Comparison of ENCODE assay signal across 32 cellular contexts in the genomic region with DNA sequence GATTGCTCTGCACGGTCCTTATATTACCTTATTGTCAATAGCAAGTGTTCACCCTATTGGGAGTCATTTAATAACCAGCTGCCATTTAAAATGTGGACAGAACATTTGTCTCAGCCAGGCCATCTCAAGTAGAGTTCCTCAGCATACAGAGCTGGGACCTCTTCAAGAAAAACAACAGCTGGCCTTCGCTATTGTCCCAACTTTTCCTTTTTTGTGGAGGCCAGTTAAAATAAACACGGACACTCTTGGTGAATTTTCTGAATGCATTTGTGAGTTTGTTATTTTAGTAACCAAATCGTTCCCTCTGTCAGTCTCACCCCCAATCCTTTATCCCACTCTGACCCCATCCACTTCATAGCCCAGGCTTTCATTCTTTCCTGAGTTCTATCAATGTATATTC.
"Had no signal": no experiment of that assay in that cellular context is flagged by ENCODE, and none has a peak within 500 bp of the region (broad histone marks: within the 10 kb centered on the region; RNA-seq: fewer than 3 reads in every experiment).

No MANE protein-coding gene starts in this region.

- DNase-seq: activated B cell treated with CpG ODN at 0.5 μM for 24 hours; activated CD4-positive, alpha-beta T cell treated with anti-CD3 and anti-CD28 coated beads for 48 hours; activated CD4-positive, alpha-beta T cell treated with anti-CD3 and anti-CD28 coated beads, Interleukin-2, amount 50 U/mL, for 1 hour; activated CD4-positive, alpha-beta T cell treated with anti-CD3 and anti-CD28 coated beads, Interleukin-2, amount 50 U/mL, for 48 hours; activated CD8-positive, alpha-beta memory T cell treated with anti-CD3 and anti-CD28 coated beads for 24 hours; activated CD8-positive, alpha-beta T cell treated with anti-CD3 and anti-CD28 coated beads for 36 hours; activated effector memory CD4-positive, alpha-beta T cell treated with Interleukin-2 at 50 U/mL for 16 hours; activated gamma-delta T cell treated with Interleukin-2 at 50 U/mL for 16 hours; activated naive CD4-positive, alpha-beta T cell treated with anti-CD3 and anti-CD28 coated beads, Interleukin-2, amount 50 U/mL, for 16 hours; activated naive CD4-positive, alpha-beta T cell treated with Interleukin-2 at 50 U/mL for 16 hours; activated T-cell treated with anti-CD3 and anti-CD28 coated beads, Interleukin-2, amount 50 U/mL, for 4 hours; amniotic stem cell; anterior cingulate cortex; brain microvascular endothelial cell; dorsolateral prefrontal cortex; effector memory CD4-positive, alpha-beta T cell; endodermal cell; erythroblast; foreskin keratinocyte; gastrocnemius medialis; T-helper 1 cell; T-helper 17 cell; T1000; WERI-Rb-1 had no signal

- H3K4me3 Mint-ChIP-seq: activated B cell treated with CpG ODN at 0.5 μM for 24 hours; activated CD8-positive, alpha-beta T cell treated with anti-CD3 and anti-CD28 coated beads for 36 hours; activated naive CD8-positive, alpha-beta T cell; activated T-cell treated with anti-CD3 and anti-CD28 coated beads, Interleukin-2, amount 50 U/mL, for 4 hours; activated T-helper 17 cell treated with anti-CD3 and anti-CD28 coated beads, Interleukin-2, amount 50 U/mL, for 72 hours; central memory CD8-positive, alpha-beta T cell; dendritic cell treated with granulocyte-macrophage colony-stimulating factor and Interleukin-4, amounts not matched to agents 40 ng/mL and 50 ng/mL, for 4 days; endodermal cell; T-helper 17 cell; T-helper 2 cell treated with Interferon-gamma antibody and Interleukin-4, amounts not matched to agents 5 μg/mL and 100 μg/mL, for 36 hours had no signal

- H3K27ac ChIP-seq: brain microvascular endothelial cell, coronary artery, dorsolateral prefrontal cortex, esophagus muscularis mucosa, foreskin keratinocyte, gastrocnemius medialis, WERI-Rb-1 had no signal

- H3K36me3 ChIP-seq: brain microvascular endothelial cell, esophagus muscularis mucosa, gastrocnemius medialis, WERI-Rb-1 had no signal

- H3K27me3 Mint-ChIP-seq: activated B cell treated with CpG ODN at 0.5 μM for 24 hours; activated CD8-positive, alpha-beta T cell treated with anti-CD3 and anti-CD28 coated beads for 36 hours; activated naive CD8-positive, alpha-beta T cell; activated T-helper 17 cell treated with anti-CD3 and anti-CD28 coated beads, Interleukin-2, amount 50 U/mL, for 72 hours; central memory CD8-positive, alpha-beta T cell; dendritic cell treated with granulocyte-macrophage colony-stimulating factor and Interleukin-4, amounts not matched to agents 40 ng/mL and 50 ng/mL, for 4 days; T-helper 17 cell had no signal

- H3K27ac Mint-ChIP-seq: activated B cell treated with CpG ODN at 0.5 μM for 24 hours; activated CD8-positive, alpha-beta T cell treated with anti-CD3 and anti-CD28 coated beads for 36 hours; activated naive CD8-positive, alpha-beta T cell; activated T-helper 17 cell treated with anti-CD3 and anti-CD28 coated beads, Interleukin-2, amount 50 U/mL, for 72 hours; dendritic cell treated with granulocyte-macrophage colony-stimulating factor and Interleukin-4, amounts not matched to agents 40 ng/mL and 50 ng/mL, for 4 days; endodermal cell; T-helper 17 cell; T-helper 2 cell treated with Interferon-gamma antibody and Interleukin-4, amounts not matched to agents 5 μg/mL and 100 μg/mL, for 36 hours had no signal

- H3K4me1 Mint-ChIP-seq: activated B cell treated with CpG ODN at 0.5 μM for 24 hours; activated T-helper 17 cell treated with anti-CD3 and anti-CD28 coated beads, Interleukin-2, amount 50 U/mL, for 72 hours; central memory CD8-positive, alpha-beta T cell; T-helper 17 cell had no signal

- H3K9me3 Mint-ChIP-seq: activated B cell treated with CpG ODN at 0.5 μM for 24 hours; activated CD8-positive, alpha-beta T cell treated with anti-CD3 and anti-CD28 coated beads for 36 hours; activated T-cell treated with anti-CD3 and anti-CD28 coated beads, Interleukin-2, amount 50 U/mL, for 4 hours; activated T-helper 17 cell treated with anti-CD3 and anti-CD28 coated beads, Interleukin-2, amount 50 U/mL, for 72 hours; dendritic cell treated with granulocyte-macrophage colony-stimulating factor and Interleukin-4, amounts not matched to agents 40 ng/mL and 50 ng/mL, for 4 days; endodermal cell; T-helper 2 cell treated with Interferon-gamma antibody and Interleukin-4, amounts not matched to agents 5 μg/mL and 100 μg/mL, for 36 hours had no signal

- H3K4me3 ChIP-seq: coronary artery, dorsolateral prefrontal cortex, esophagus muscularis mucosa, gastrocnemius medialis had no signal

- H3K27me3 ChIP-seq: brain microvascular endothelial cell, esophagus muscularis mucosa, foreskin keratinocyte, gastrocnemius medialis had no signal

- H3K4me1 ChIP-seq: esophagus muscularis mucosa, foreskin keratinocyte, gastrocnemius medialis had no signal

- H3K36me3 Mint-ChIP-seq: activated naive CD8-positive, alpha-beta T cell had no signal

- ATAC-seq: activated CD4-positive, CD25-positive, alpha-beta regulatory T cell treated with anti-CD3 and anti-CD28 coated beads, Interleukin-2, amount 50 U/mL, for 24 hours; activated CD8-positive, alpha-beta T cell treated with anti-CD3 and anti-CD28 coated beads for 36 hours; activated T-cell treated with anti-CD3 and anti-CD28 coated beads, Interleukin-2, amount 50 U/mL, for 4 hours; activated T-helper 17 cell treated with anti-CD3 and anti-CD28 coated beads, Interleukin-2, amount 50 U/mL, for 72 hours; foreskin keratinocyte; gastrocnemius medialis; T-helper 17 cell had no signal

- H3K9me3 ChIP-seq: esophagus muscularis mucosa, gastrocnemius medialis had no signal
